ENCODE assay signal across 8 cellular contexts in genomic region chr22:46830001-46830715, GRCh38.
A peak's percentile ranks its signal among the peaks of the same experiment; 100 is the strongest.
DNase-seq lines count a peak whose midpoint lies in the region; ATAC-seq, FAIRE-seq and TF ChIP-seq lines count a peak whose summit lies in the region.

No MANE protein-coding gene starts in this region.

- no TSS peak for BruUV-seq in HepG2 (replicated peaks; lab: Mats Ljungman, UMichigan)

- no peak for TF ChIP-seq RAD21 in HepG2 (CRISPR knock-in tag; IDR thresholded peaks at IDR 0.05)

- DNase-seq in right lobe of liver (peak in 1 of 3 donors; percentile 72), HepG2 (ENCODE audit: low spot score) (no peak), dedifferentiated amniotic fluid mesenchymal stem cell (ENCODE audit: extremely low spot score) (peak; percentile 41), aorta (peak; percentile 76 to 89), RKO (ENCODE audit: low spot score) (no peak)
- DNase-seq in stimulated activated naive CD8-positive, alpha-beta T cell treated with anti-CD3 and anti-CD28 coated beads, Interleukin-15, amount 100 ng/mL, for 72 hours, result no peak
- no peak for DNase-seq in activated effector memory CD4-positive, alpha-beta T cell treated with Interleukin-2 at 50 U/mL for 16 hours

- TF ChIP-seq POLR2A in right lobe of liver (IDR thresholded peaks at IDR 0.05) (no peak), HepG2 (IDR thresholded peaks at IDR 0.05; ENCODE audit: insufficient read depth in 1 of 2, low read depth in 2 of 2, low read length in 2 of 2) (no peak)

- H3K4me1 ChIP-seq in right lobe of liver (peaks cover 0 to 7% (median 0%) of the 10 kb centered on the region in 4 donors), HepG2 (ENCODE audit: insufficient read depth, low read length) (peaks cover 27% of the 10 kb centered on the region), mesodermal cell (ENCODE audit: control insufficient read depth, insufficient read depth, low read length, poor library complexity, severe bottlenecking) (peaks cover 23% of the 10 kb centered on the region), aorta (ENCODE audit: control insufficient read depth in 1 of 2, insufficient read depth in 2 of 2, low read length in 2 of 2) (no peaks in the 10 kb centered on the region)

- ATAC-seq in right lobe of liver, result peak; percentile 28 to 58 (median 38)
- no peak for ATAC-seq in HepG2
- ATAC-seq in aorta (ENCODE audit: low FRiP score), result peak; percentile 51
- ATAC-seq in stimulated activated naive CD8-positive, alpha-beta T cell treated with anti-CD3 and anti-CD28 coated beads, Interleukin-15, amount 100 ng/mL, for 72 hours, result no peak

- CTCF ChIA-PET in HepG2 (lab: Yijun Ruan, JAX; ENCODE audit: low intra/inter-chr PET ratio, low total read pairs), result no interaction called here

- TF ChIP-seq CTCF in right lobe of liver (IDR thresholded peaks at IDR 0.05), result no peak
- TF ChIP-seq CTCF in HepG2 (CRISPR knock-in tag; IDR thresholded peaks at IDR 0.05), result no peak

- H3K9me3 ChIP-seq in right lobe of liver, result no peaks in the 10 kb centered on the region
- peaks cover 8% of the 10 kb centered on the region for H3K9me3 ChIP-seq in HepG2 (ENCODE audit: low read length)
- H3K9me3 ChIP-seq in mesodermal cell (ENCODE audit: control insufficient read depth, low read length), result peaks cover 8% of the 10 kb centered on the region
- no peaks in the 10 kb centered on the region for H3K9me3 ChIP-seq in aorta (ENCODE audit: control insufficient read depth, low read length)

- no peaks in the 10 kb centered on the region; the same call in 1 of the 2 replicates for H4K20me1 ChIP-seq in HepG2 (ENCODE audit: insufficient read depth, low read length)

- peaks cover 26% of the 10 kb centered on the region for H3K4me1 Mint-ChIP-seq in stimulated activated naive CD8-positive, alpha-beta T cell treated with anti-CD3 and anti-CD28 coated beads, Interleukin-15, amount 100 ng/mL, for 72 hours

- H3K27ac ChIP-seq in right lobe of liver, result peak overlapping the region in 1 of 3 donors; percentile 39
- H3K27ac ChIP-seq in HepG2 (ENCODE audit: extremely low read length, insufficient read depth, low read length), result no peak overlapping the region
- peak overlapping the region; percentile 52 for H3K27ac ChIP-seq in mesodermal cell (ENCODE audit: low read depth, low read length, severe bottlenecking)
- H3K27ac ChIP-seq in aorta (ENCODE audit: low read depth in 1 of 2, low read length in 2 of 2), result peak overlapping the region in 1 of 2 donors; percentile 53

- no peak overlapping the region for H2AFZ ChIP-seq in HepG2 (ENCODE audit: low read length)

- no peak overlapping the region for H3K4me3 Mint-ChIP-seq in stimulated activated naive CD8-positive, alpha-beta T cell treated with anti-CD3 and anti-CD28 coated beads, Interleukin-15, amount 100 ng/mL, for 72 hours

- H3K36me3 ChIP-seq in right lobe of liver, result no peaks in the 10 kb centered on the region
- peaks cover 3 to 14% of the 10 kb centered on the region in 2 experiments; a peak in 4 of 5 replicates for H3K36me3 ChIP-seq in HepG2 (replicated peaks in 1 of 2; ENCODE audit: control insufficient read depth in 1 of 2, insufficient read depth in 2 of 2, low read length in 2 of 2)
- peaks cover 31% of the 10 kb centered on the region for H3K36me3 ChIP-seq in mesodermal cell (ENCODE audit: control insufficient read depth, insufficient read depth, low read length)
- H3K36me3 ChIP-seq in aorta (ENCODE audit: control insufficient read depth in 1 of 2, insufficient read depth in 2 of 2, low read length in 1 of 2), result no peaks in the 10 kb centered on the region

- H3K27me3 Mint-ChIP-seq in stimulated activated naive CD8-positive, alpha-beta T cell treated with anti-CD3 and anti-CD28 coated beads, Interleukin-15, amount 100 ng/mL, for 72 hours, result no peaks in the 10 kb centered on the region

- FAIRE-seq in HepG2 (lab: Jason Lieb, UNC), result no peak

- in situ Hi-C loops in HepG2 (cut with HindIII; ENCODE audit: extremely low pct_ligation_motif_present, low pct_unique_long_range_greater_than_20kb), result no loop called here

- no peak overlapping the region for H3K27ac Mint-ChIP-seq in stimulated activated naive CD8-positive, alpha-beta T cell treated with anti-CD3 and anti-CD28 coated beads, Interleukin-15, amount 100 ng/mL, for 72 hours

- no peak overlapping the region for H3K4me2 ChIP-seq in HepG2 (ENCODE audit: low read depth, low read length)

- TF ChIP-seq EP300 in HepG2 (IDR thresholded peaks at IDR 0.05; ENCODE audit: low read depth in 2 of 2, low read length in 2 of 2) (no peak), HepG2 (CRISPR knock-in tag; IDR thresholded peaks at IDR 0.05; ENCODE audit: borderline replicate concordance) (no peak)

- POLR2A ChIA-PET in HepG2 (lab: Yijun Ruan, JAX), result no interaction called here

- WGBS in right lobe of liver (ENCODE audit: insufficient coverage, low coverage, low lambda C conversion rate, missing lambda C conversion rate), result 61% methylated on average over 5 of the region's 15 CpGs
- WGBS in HepG2 (ENCODE audit: low lambda C conversion rate), result 91% methylated on average over 12 of the region's 15 CpGs
- WGBS in mesodermal cell (ENCODE audit: insufficient coverage in 2 of 2), 2 experiments, result 91 to 95% methylated on average over 12 to 13 of the region's 15 CpGs
- 30 to 48% methylated on average over 15 of the region's 15 CpGs for WGBS in aorta, 2 donors

- H3K79me2 ChIP-seq in HepG2 (ENCODE audit: insufficient read depth, low read length), result peaks cover 14% of the 10 kb centered on the region

- intact Hi-C loops in right lobe of liver (cut with DNase I) (no loop called here), HepG2 (cut with micrococcal nuclease; ENCODE audit: unreplicated experiment) (no loop called here), aorta (cut with DNase I) (no loop called here)

- H3K9ac ChIP-seq in HepG2 (ENCODE audit: insufficient read depth, low read depth, low read length), result no peak overlapping the region

- no peaks in the 10 kb centered on the region for H3K27me3 ChIP-seq in right lobe of liver
- H3K27me3 ChIP-seq in HepG2 (ENCODE audit: control insufficient read depth in 1 of 2, insufficient read depth in 2 of 2, low read length in 2 of 2), result no peaks in the 10 kb centered on the region
- no peaks in the 10 kb centered on the region for H3K27me3 ChIP-seq in aorta (ENCODE audit: control insufficient read depth in 1 of 2, insufficient read depth in 2 of 2, low read length in 1 of 2)

- peaks cover 7 to 16% of the 10 kb centered on the region in 2 donors for H3K9me3 Mint-ChIP-seq in stimulated activated naive CD8-positive, alpha-beta T cell treated with anti-CD3 and anti-CD28 coated beads, Interleukin-15, amount 100 ng/mL, for 72 hours

- H3K4me3 ChIP-seq in right lobe of liver, result no peak overlapping the region
- H3K4me3 ChIP-seq in HepG2 (replicated peaks in 1 of 3; ENCODE audit: insufficient read depth in 1 of 3, low read depth in 2 of 3, low read length in 3 of 3), result no peak overlapping the region
- no peak overlapping the region for H3K4me3 ChIP-seq in mesodermal cell (ENCODE audit: extremely low read depth, insufficient read depth, low read length, poor library complexity, severe bottlenecking)
- no peak overlapping the region for H3K4me3 ChIP-seq in aorta (ENCODE audit: low read length in 2 of 2)

TF ChIP-seq in HepG2, 621 proteins besides CTCF, POLR2A, EP300 and RAD21:
- TF ChIP-seq ZNF296 (CRISPR knock-in tag; conservative IDR thresholded peaks at IDR 0.05), result no peak
- no peak for TF ChIP-seq ZBTB42 (CRISPR knock-in tag; IDR thresholded peaks at IDR 0.05)
- TF ChIP-seq MEIS1 (CRISPR knock-in tag; IDR thresholded peaks at IDR 0.05; ENCODE audit: borderline replicate concordance), result no peak
- no peak for TF ChIP-seq ZBTB14 (CRISPR knock-in tag; IDR thresholded peaks at IDR 0.05)
- TF ChIP-seq GLMP (CRISPR knock-in tag; IDR thresholded peaks at IDR 0.05; ENCODE audit: borderline replicate concordance), result no peak

Comparison
In these comparisons a context has a peak if more than half of its experiments do, and no peak if none do; other contexts are left out.
1. ATAC-seq: peak in right lobe of liver (4 of 4) and aorta (single experiment); none in HepG2 (single experiment) and stimulated activated naive CD8-positive, alpha-beta T cell treated with anti-CD3 and anti-CD28 coated beads, Interleukin-15, amount 100 ng/mL, for 72 hours (single experiment).
2. DNase-seq: peak in dedifferentiated amniotic fluid mesenchymal stem cell (single experiment) and aorta (2 of 2); none in HepG2 (single experiment), stimulated activated naive CD8-positive, alpha-beta T cell treated with anti-CD3 and anti-CD28 coated beads, Interleukin-15, amount 100 ng/mL, for 72 hours (0 of 2), activated effector memory CD4-positive, alpha-beta T cell treated with Interleukin-2 at 50 U/mL for 16 hours (single experiment) and RKO (single experiment).